ENCODE assay signal across 17 cellular contexts in genomic region chr19:47390533-47391488, GRCh38. TPM values are rescaled to one million over a fixed set of nuclear protein-coding genes. Genes with fewer than 3 reads are reported as not detected.
A peak's percentile ranks its signal among the peaks of the same experiment; 100 is the strongest.
DNase-seq lines count a peak whose midpoint lies in the region; ATAC-seq, FAIRE-seq and TF ChIP-seq lines count a peak whose summit lies in the region.
"Had no signal": no experiment of that assay in that cellular context is flagged by ENCODE, and none has a peak within 500 bp of the region (broad histone marks: within the 10 kb centered on the region; RNA-seq: fewer than 3 reads in every experiment).

No MANE protein-coding gene starts in this region.

- no peaks in the 10 kb centered on the region for H3K79me2 ChIP-seq in HCT116 (ENCODE audit: insufficient read depth, low read length)

- ATAC-seq in HCT116 (peak; percentile 33; the same call in 1 of the 2 replicates), Panc1 (peak; percentile 54), memory B cell (ENCODE audit: low read depth) (peak; percentile 50), GM18520 (IDR thresholded peaks at IDR 0.05; ENCODE audit: unreplicated experiment) (no peak), GM19467 (IDR thresholded peaks at IDR 0.05; ENCODE audit: unreplicated experiment) (no peak)

- H3K27me3 ChIP-seq in BLaER1 treated with 17β-estradiol and CSF1 and Interleukin-3, amounts not matched to agents 10 nM and 100 nM = no peaks in the 10 kb centered on the region
- no peaks in the 10 kb centered on the region for H3K27me3 ChIP-seq in HCT116 (ENCODE audit: insufficient read depth, low read length)
- no peaks in the 10 kb centered on the region for H3K27me3 ChIP-seq in Panc1 (ENCODE audit: control insufficient read depth, insufficient read depth, low read length)
- H3K27me3 ChIP-seq: dorsolateral prefrontal cortex had no signal

- H3K36me3 Mint-ChIP-seq in memory B cell = no peaks in the 10 kb centered on the region
- H3K36me3 Mint-ChIP-seq: immature natural killer cell, naive B cell had no signal

- no peak overlapping the region for H3K4me3 ChIP-seq in BLaER1 treated with 17β-estradiol and CSF1 and Interleukin-3, amounts not matched to agents 10 nM and 100 nM
- H3K4me3 ChIP-seq in HCT116 (replicated peaks in 1 of 2; ENCODE audit: low read depth in 1 of 2, low read length in 2 of 2) (no peak overlapping the region), Panc1 (ENCODE audit: low read depth in 2 of 2, low read length in 2 of 2) (no peak overlapping the region)
- H3K4me3 ChIP-seq: esophagus muscularis mucosa, psoas muscle had no signal

- no peaks in the 10 kb centered on the region for H3K9me3 ChIP-seq in BLaER1 treated with 17β-estradiol and CSF1 and Interleukin-3, amounts not matched to agents 10 nM and 100 nM (replicated peaks in 1 of 11)
- no peaks in the 10 kb centered on the region for H3K9me3 ChIP-seq in HCT116 (ENCODE audit: control insufficient read depth in 1 of 2, insufficient read depth in 1 of 2, low read depth in 1 of 2, low read length in 2 of 2)
- no peaks in the 10 kb centered on the region for H3K9me3 ChIP-seq in Panc1 (ENCODE audit: control insufficient read depth, insufficient read depth, low read depth, low read length)
- H3K9me3 ChIP-seq: esophagus muscularis mucosa, psoas muscle had no signal

- BruUV-seq in HCT116 (replicated peaks; lab: Mats Ljungman, UMichigan) (no TSS peak), Panc1 (replicated peaks; lab: Mats Ljungman, UMichigan) (no TSS peak)

- no peak for TF ChIP-seq RAD21 in HCT116 (IDR thresholded peaks at IDR 0.05; ENCODE audit: low read depth)

- CTCF ChIA-PET in HCT116 (lab: Charles Lee) (interaction anchor here (0.6 to 2.5 kb wide), 15 partner anchors 9 to 180 kb away, joined by 3 to 9 read pairs (median 4); partner anchors contain the start of genes DHX34 and NAPA), Panc1 (lab: Charles Lee) (interaction anchor here (0.6 to 1.1 kb wide), 3 partner anchors 42 to 106 kb away, joined by 3 read pairs; no protein-coding TSS in a partner anchor)

- peaks cover 6% of the 10 kb centered on the region for H3K4me1 Mint-ChIP-seq in memory B cell
- H3K4me1 Mint-ChIP-seq: activated naive CD8-positive, alpha-beta T cell treated with anti-CD3 and anti-CD28 coated beads, Interleukin-2, amount 50 U/mL, for 24 hours had no signal

- peak overlapping the region in 1 of 11 experiments; percentile 32; a peak in 1 of 22 replicates for H3K9ac ChIP-seq in BLaER1 treated with 17β-estradiol and CSF1 and Interleukin-3, amounts not matched to agents 10 nM and 100 nM
- H3K9ac ChIP-seq in HCT116 (ENCODE audit: low read length) = no peak overlapping the region

- H3K4me3 Mint-ChIP-seq in memory B cell = no peak overlapping the region
- H3K4me3 Mint-ChIP-seq: activated naive CD8-positive, alpha-beta T cell treated with anti-CD3 and anti-CD28 coated beads, Interleukin-2, amount 50 U/mL, for 24 hours; immature natural killer cell had no signal

- no peak overlapping the region for H2AFZ ChIP-seq in HCT116 (ENCODE audit: low read depth, low read length, poor library complexity, severe bottlenecking)

- RAD21 ChIA-PET in HCT116 (lab: Charles Lee; ENCODE audit: low non-redundant PET in 1 of 2, low total read pairs in 2 of 2, uncharacterized antibody in 2 of 2, unreplicated experiment in 2 of 2) = interaction anchor here (0.5 to 1.0 kb wide), 2 partner anchors 37 to 74 kb away, joined by 3 to 4 read pairs; no protein-coding TSS in a partner anchor

- H3K36me3 ChIP-seq in BLaER1 treated with 17β-estradiol and CSF1 and Interleukin-3, amounts not matched to agents 10 nM and 100 nM = no peaks in the 10 kb centered on the region
- H3K36me3 ChIP-seq in HCT116 (ENCODE audit: control insufficient read depth in 1 of 2, insufficient read depth in 2 of 2, low read length in 2 of 2) (no peaks in the 10 kb centered on the region), Panc1 (ENCODE audit: control insufficient read depth, insufficient read depth, low read length) (no peaks in the 10 kb centered on the region)
- H3K36me3 ChIP-seq: esophagus muscularis mucosa had no signal

- peaks cover 18% of the 10 kb centered on the region for H3K27me3 Mint-ChIP-seq in memory B cell

- in situ Hi-C loops in Panc1 (cut with HindIII; ENCODE audit: low pct_unique_long_range_greater_than_20kb, low sequenced_read_pairs) = no loop called here

- TF ChIP-seq POLR2A in HCT116 (IDR thresholded peaks at IDR 0.05; ENCODE audit: borderline replicate concordance, extremely low read depth, insufficient read depth, insufficient read length) = no peak

- peak overlapping the region; percentile 13 to 64 (median 36); a peak in 20 of 22 replicates for H3K4me2 ChIP-seq in BLaER1 treated with 17β-estradiol and CSF1 and Interleukin-3, amounts not matched to agents 10 nM and 100 nM
- H3K4me2 ChIP-seq in HCT116 (ENCODE audit: low read length) = 0 out of 2 replicates have a peak overlapping the region, but pooled peaks have one; percentile 47

- no peaks in the 10 kb centered on the region for H3K9me2 ChIP-seq in HCT116 (ENCODE audit: insufficient read depth)

- H3K9me3 Mint-ChIP-seq in memory B cell = no peaks in the 10 kb centered on the region
- H3K9me3 Mint-ChIP-seq: activated naive CD8-positive, alpha-beta T cell treated with anti-CD3 and anti-CD28 coated beads, Interleukin-2, amount 50 U/mL, for 24 hours; naive B cell had no signal

- no peak for DNase-seq in HCT116 (ENCODE audit: low read depth, low spot score)
- DNase-seq in Panc1 (ENCODE audit: low read depth, low spot score) = no peak
- no peak for DNase-seq in memory B cell (ENCODE audit: low spot score in 2 of 2)
- DNase-seq in SK-N-DZ (ENCODE audit: low spot score) = no peak
- DNase-seq in RCC 7860 (ENCODE audit: low spot score) = no peak
- DNase-seq: NCI-H187 treated with DMSO at 0.1 percent for 48 hours had no signal

- peak overlapping the region in 1 of 11 experiments; percentile 29; a peak in 1 of 22 replicates for H3K27ac ChIP-seq in BLaER1 treated with 17β-estradiol and CSF1 and Interleukin-3, amounts not matched to agents 10 nM and 100 nM
- no peak overlapping the region for H3K27ac ChIP-seq in HCT116 (ENCODE audit: low read depth, low read length)
- H3K27ac ChIP-seq in Panc1 (ENCODE audit: low read length) = no peak overlapping the region
- H3K27ac ChIP-seq: dorsolateral prefrontal cortex, esophagus muscularis mucosa, psoas muscle, WERI-Rb-1 had no signal

- no peaks in the 10 kb centered on the region for H4K20me1 ChIP-seq in BLaER1 treated with 17β-estradiol and CSF1 and Interleukin-3, amounts not matched to agents 10 nM and 100 nM
- no peaks in the 10 kb centered on the region for H4K20me1 ChIP-seq in HCT116 (ENCODE audit: insufficient read depth)

- H3K27ac Mint-ChIP-seq in memory B cell = no peak overlapping the region
- H3K27ac Mint-ChIP-seq: activated naive CD8-positive, alpha-beta T cell treated with anti-CD3 and anti-CD28 coated beads, Interleukin-2, amount 50 U/mL, for 24 hours had no signal

- peaks cover 13 to 42% (median 25%) of the 10 kb centered on the region in 10 experiments for H3K4me1 ChIP-seq in BLaER1 treated with 17β-estradiol and CSF1 and Interleukin-3, amounts not matched to agents 10 nM and 100 nM
- peaks cover 0 to 2% of the 10 kb centered on the region in 2 experiments; a peak in 1 of 4 replicates for H3K4me1 ChIP-seq in HCT116 (ENCODE audit: control insufficient read depth in 1 of 2, insufficient read depth in 2 of 2, low read length in 2 of 2)
- H3K4me1 ChIP-seq in Panc1 (ENCODE audit: control insufficient read depth, insufficient read depth, low read length) = no peaks in the 10 kb centered on the region
- H3K4me1 ChIP-seq: esophagus muscularis mucosa, psoas muscle had no signal

- TF ChIP-seq CTCF in HCT116 (IDR thresholded peaks at IDR 0.05 in 2 of 3, conservative IDR thresholded peaks at IDR 0.05 in 1 of 3; ENCODE audit: borderline replicate concordance in 1 of 3, insufficient read depth in 1 of 3, low read depth in 2 of 3, low read length in 2 of 3) = no peak
- no peak for TF ChIP-seq CTCF in Panc1 (IDR thresholded peaks at IDR 0.05)

- POLR2A ChIA-PET in HCT116 (lab: Charles Lee) = interaction anchor here (1.0 kb wide), 1 partner anchor 10 kb away, joined by 3 read pairs; no protein-coding TSS in a partner anchor
- POLR2A ChIA-PET in Panc1 (lab: Charles Lee) = no interaction called here

- no peak for FAIRE-seq in RCC 7860 (lab: Jason Lieb, UNC)

- intact Hi-C loops in HCT116 (cut with micrococcal nuclease) = loop anchor here (1.0 to 2.0 kb wide), 2 partner anchors 95 to 106 kb away; no protein-coding TSS in a partner anchor
- intact Hi-C loops in Panc1 (cut with micrococcal nuclease; ENCODE audit: unreplicated experiment) = loop anchor here (10.0 kb wide), 1 partner anchor 96 kb away; no protein-coding TSS in a partner anchor

TF ChIP-seq in HCT116, 20 proteins besides CTCF, POLR2A, EP300 and RAD21 (continues in another document):
- TF ChIP-seq POLR2AphosphoS5 (IDR thresholded peaks at IDR 0.05; ENCODE audit: low read depth, low read length) = no peak
- TF ChIP-seq ATF3 (IDR thresholded peaks at IDR 0.05) = no peak
- no peak for TF ChIP-seq ZFX (IDR thresholded peaks at IDR 0.05)
- no peak for TF ChIP-seq EZH2phosphoT487 (IDR thresholded peaks at IDR 0.05; ENCODE audit: borderline replicate concordance)
- no peak for TF ChIP-seq SRF (IDR thresholded peaks at IDR 0.05; ENCODE audit: low read depth)
- no peak for TF ChIP-seq ELF1 (IDR thresholded peaks at IDR 0.05; ENCODE audit: borderline replicate concordance, low read depth)
- TF ChIP-seq SP1 (IDR thresholded peaks at IDR 0.05; ENCODE audit: low read depth) = no peak
- no peak for TF ChIP-seq EGR1 (IDR thresholded peaks at IDR 0.05; ENCODE audit: low read depth)

RNA-seq across cellular contexts. Expression of gene MEIS3, which starts 28.5 kb away (rescaled TPM):
- total RNA-seq in HCT116 (2021; ENCODE audit: unreplicated experiment) = 35.8 TPM
- polyA plus RNA-seq in HCT116 (2012) = 27.7 and 31.2 TPM in 2 replicates
- 11.3 TPM for total RNA-seq in Panc1 (2021; ENCODE audit: unreplicated experiment)
- 20.1 TPM for polyA plus RNA-seq in Panc1 (2012; ENCODE audit: insufficient read length)
- 61.0 and 64.2 TPM in 2 replicates for polyA plus RNA-seq in SK-N-DZ (2014; cell fraction: cytosol; rRNA removed)
- 48.3 and 60.9 TPM in 2 replicates for polyA plus RNA-seq in SK-N-DZ (2014; cell fraction: nucleus; rRNA removed)
- polyA plus RNA-seq: immature natural killer cell had no signal

RNA-seq across cellular contexts. Expression of gene DHX34, which starts 41.7 kb away (rescaled TPM):
- total RNA-seq in HCT116 (2021; ENCODE audit: unreplicated experiment) (30.5 TPM), Panc1 (2021; ENCODE audit: unreplicated experiment) (29.2 TPM)
- 17.8 and 18.5 TPM in 2 replicates for polyA plus RNA-seq in HCT116 (2012)
- polyA plus RNA-seq in Panc1 (2012; ENCODE audit: insufficient read length) = 26.8 TPM
- 10.8 and 12.8 TPM in 2 replicates for polyA plus RNA-seq in SK-N-DZ (2014; cell fraction: cytosol; rRNA removed)
- polyA plus RNA-seq in SK-N-DZ (2014; cell fraction: nucleus; rRNA removed) = 14.2 and 24.6 TPM in 2 replicates

RNA-seq across cellular contexts. Expression of gene C5AR2, which starts 58.8 kb away (rescaled TPM):
- total RNA-seq in HCT116 (2021; ENCODE audit: unreplicated experiment) (0.12 TPM), Panc1 (2021; ENCODE audit: unreplicated experiment) (0.03 TPM)
- polyA plus RNA-seq in HCT116 (2012) = 0.04 and 0.25 TPM in 2 replicates
- polyA plus RNA-seq in Panc1 (2012; ENCODE audit: insufficient read length) = 0.36 TPM
- not detected in 2 replicates for polyA plus RNA-seq in SK-N-DZ (2014; cell fraction: cytosol; rRNA removed)
- not detected in 2 replicates for polyA plus RNA-seq in SK-N-DZ (2014; cell fraction: nucleus; rRNA removed)
- total RNA-seq: HT-29 had no signal

Comparison
In these comparisons a context has a peak if more than half of its experiments do, and no peak if none do; other contexts are left out.
1. ATAC-seq: peak in HCT116 (single experiment), Panc1 (single experiment) and memory B cell (single experiment); none in GM18520 (single experiment) and GM19467 (single experiment).